In genomic region chr5:88967633-88968585, GRCh38 we compare ENCODE assay signal across 13 cellular contexts.
A peak's percentile ranks its signal among the peaks of the same experiment; 100 is the strongest.
DNase-seq lines count a peak whose midpoint lies in the region; ATAC-seq and TF ChIP-seq lines count a peak whose summit lies in the region.
"Had no signal": no experiment of that assay in that cellular context is flagged by ENCODE, and none has a peak within 500 bp of the region (broad histone marks: within the 10 kb centered on the region; RNA-seq: fewer than 3 reads in every experiment).

No MANE protein-coding gene starts in this region.

- H3K27ac ChIP-seq in RWPE1: no peak overlapping the region

- ATAC-seq in GM18498 (IDR thresholded peaks at IDR 0.05; ENCODE audit: unreplicated experiment) (peak; percentile 90), HG03558 (IDR thresholded peaks at IDR 0.05; ENCODE audit: extremely low read depth, unreplicated experiment) (peak; percentile 51), HG02588 (IDR thresholded peaks at IDR 0.05; ENCODE audit: unreplicated experiment) (no peak)
- ATAC-seq: naive thymus-derived CD4-positive, alpha-beta T cell had no signal

- CTCF ChIA-PET in HEK293T (lab: Yijun Ruan, JAX): no interaction called here
- CTCF ChIA-PET in RWPE1 (lab: Yijun Ruan, JAX): interaction anchor here (0.6 kb wide), 1 partner anchor 467 kb away, joined by 3 read pairs; no protein-coding TSS in a partner anchor

- TF ChIP-seq CTCF in RWPE1 (conservative IDR thresholded peaks at IDR 0.05; ENCODE audit: low read depth): no peak

- POLR2A ChIA-PET in HEK293T (lab: Yijun Ruan, JAX) (no interaction called here), RWPE1 (lab: Yijun Ruan, JAX; ENCODE audit: low non-redundant PET) (no interaction called here)

- DNase-seq in GM19240 (ENCODE audit: insufficient read length, low spot score) (peak; percentile 7), HEK293T (ENCODE audit: extremely low spot score) (no peak), RWPE1 (ENCODE audit: low spot score) (no peak)
- no peak for DNase-seq in central memory CD4-positive, alpha-beta T cell
- DNase-seq in stimulated activated CD4-positive, alpha-beta T cell treated with anti-CD3 and anti-CD28 coated beads, Interleukin-2, amount 100 ng/mL, for 48 hours: no peak
- DNase-seq: activated CD4-positive, alpha-beta T cell treated with anti-CD3 and anti-CD28 coated beads, Interleukin-2, amount 10 ng/mL, durations not matched to agents 7 days and 5 days; aorta; DMS53; naive thymus-derived CD4-positive, alpha-beta T cell; NCI-H1092 treated with DMSO at 0.1 percent for 48 hours had no signal

TF ChIP-seq in HEK293T, 16 proteins besides CTCF, POLR2A, EP300 and RAD21:
- TF ChIP-seq ZNF384 (IDR thresholded peaks at IDR 0.05): no peak
- 0 out of 2 replicates have a peak, but pooled peaks have one; percentile 21 for TF ChIP-seq ELF4 (IDR thresholded peaks at IDR 0.05)
